Comparison of ENCODE assay signal across 26 cellular contexts in genomic region chr14:80055226-80055625, GRCh38.
DNase-seq lines count a peak whose midpoint lies in the region; ATAC-seq and TF ChIP-seq lines count a peak whose summit lies in the region.
"Had no signal": no experiment of that assay in that cellular context is flagged by ENCODE, and none has a peak within 500 bp of the region (broad histone marks: within the 10 kb centered on the region; RNA-seq: fewer than 3 reads in every experiment).

No MANE protein-coding gene starts in this region.

- no peaks in the 10 kb centered on the region for H3K9me3 Mint-ChIP-seq in activated T-helper 2 cell treated with anti-CD3 and anti-CD28 coated beads, Interferon-gamma antibody, Interleukin-2, Interleukin-4, amounts not matched to agents 10 μg/mL and 5 μg/mL and 100 μg/mL, durations not matched to agents 14 hours and 24 hours and 36 hours

- ATAC-seq in SK-N-SH treated with all-trans-retinoic acid at 6 μM for 48 hours (peak; percentile 50), sciatic nerve (peak; percentile 22), GM21447 (IDR thresholded peaks at IDR 0.05; ENCODE audit: unreplicated experiment) (no peak), GM21723 (IDR thresholded peaks at IDR 0.05; ENCODE audit: unreplicated experiment) (no peak), HG03442 (IDR thresholded peaks at IDR 0.05; ENCODE audit: unreplicated experiment) (no peak)
- ATAC-seq: body of pancreas; lower lobe of right lung; mucosa of descending colon; right lobe of liver; stimulated activated naive CD8-positive, alpha-beta T cell treated with anti-CD3 and anti-CD28 coated beads, Interleukin-15, Interleukin-2, amounts not matched to agents 100 U/mL and 50 U/mL, for 24 hours had no signal

- intact Hi-C loops in dorsolateral prefrontal cortex (cut with DNase I) (loop anchor here (5.0 to 10.0 kb wide), 4 partner anchors 160 to 797 kb away; partner anchors contain the start of gene DIO2 (in 1 of the 2)), sciatic nerve (cut with DNase I) (loop anchor here (10.0 kb wide), 1 partner anchor 790 kb away; no protein-coding TSS in a partner anchor)
- intact Hi-C loops in activated T-helper 2 cell treated with anti-CD3 and anti-CD28 coated beads, Interferon-gamma antibody, Interleukin-2, Interleukin-4, amounts not matched to agents 10 μg/mL and 5 μg/mL and 100 μg/mL, durations not matched to agents 14 hours and 24 hours and 36 hours (cut with micrococcal nuclease): no loop called here

- H3K27ac Mint-ChIP-seq in activated T-helper 2 cell treated with anti-CD3 and anti-CD28 coated beads, Interferon-gamma antibody, Interleukin-2, Interleukin-4, amounts not matched to agents 10 μg/mL and 5 μg/mL and 100 μg/mL, durations not matched to agents 14 hours and 24 hours and 36 hours: no peak overlapping the region
- H3K27ac Mint-ChIP-seq: activated naive CD8-positive, alpha-beta T cell; endodermal cell; nephron had no signal

- TF ChIP-seq CTCF in dorsolateral prefrontal cortex (IDR thresholded peaks at IDR 0.05 in 54 of 56, conservative IDR thresholded peaks at IDR 0.05 in 2 of 56; ENCODE audit: low read depth in 1 of 56, partially characterized antibody in 56 of 56): no peak

- peak overlapping the region in 35 of 59 donors; percentile 2 to 58 (median 41) for H3K4me3 ChIP-seq in dorsolateral prefrontal cortex
- H3K4me3 ChIP-seq: body of pancreas, colonic mucosa, esophagus muscularis mucosa, lower lobe of right lung, mucosa of descending colon, pancreas, right lobe of liver had no signal

- no peaks in the 10 kb centered on the region for H3K36me3 Mint-ChIP-seq in activated T-helper 2 cell treated with anti-CD3 and anti-CD28 coated beads, Interferon-gamma antibody, Interleukin-2, Interleukin-4, amounts not matched to agents 10 μg/mL and 5 μg/mL and 100 μg/mL, durations not matched to agents 14 hours and 24 hours and 36 hours (ENCODE audit: low read depth)
- H3K36me3 Mint-ChIP-seq: activated naive CD8-positive, alpha-beta T cell had no signal

- H3K4me1 Mint-ChIP-seq in activated T-helper 2 cell treated with anti-CD3 and anti-CD28 coated beads, Interferon-gamma antibody, Interleukin-2, Interleukin-4, amounts not matched to agents 10 μg/mL and 5 μg/mL and 100 μg/mL, durations not matched to agents 14 hours and 24 hours and 36 hours (ENCODE audit: low read depth): no peaks in the 10 kb centered on the region
- H3K4me1 Mint-ChIP-seq: endodermal cell had no signal

- no peaks in the 10 kb centered on the region for H3K27me3 Mint-ChIP-seq in activated T-helper 2 cell treated with anti-CD3 and anti-CD28 coated beads, Interferon-gamma antibody, Interleukin-2, Interleukin-4, amounts not matched to agents 10 μg/mL and 5 μg/mL and 100 μg/mL, durations not matched to agents 14 hours and 24 hours and 36 hours (ENCODE audit: low read depth)

- DNase-seq in GM03348 (ENCODE audit: low spot score): peak; percentile 9
- peak in 1 of 10 donors; percentile 66 for DNase-seq in dorsolateral prefrontal cortex
- DNase-seq in sciatic nerve (ENCODE audit: low spot score): no peak
- DNase-seq in activated T-helper 2 cell treated with anti-CD3 and anti-CD28 coated beads, Interferon-gamma antibody, Interleukin-2, Interleukin-4, amounts not matched to agents 10 μg/mL and 5 μg/mL and 100 μg/mL, durations not matched to agents 14 hours and 24 hours and 36 hours (ENCODE audit: low spot score): no peak
- DNase-seq: body of pancreas; colonic mucosa; endodermal cell; GOT3; lower lobe of right lung; mucosa of descending colon; NCI-H146; NCI-H526 treated with DMSO at 0.1 percent for 48 hours; pancreas; right lobe of liver; RPMI8226; stimulated activated CD4-positive, alpha-beta T cell treated with anti-CD3 and anti-CD28 coated beads, Interleukin-15, amount 100 ng/mL, for 24 hours; stimulated activated naive CD8-positive, alpha-beta T cell treated with anti-CD3 and anti-CD28 coated beads, Interleukin-15, Interleukin-2, amounts not matched to agents 100 U/mL and 50 U/mL, for 24 hours; tibial artery had no signal

- peak overlapping the region in 52 of 59 donors; percentile 5 to 94 (median 58) for H3K27ac ChIP-seq in dorsolateral prefrontal cortex
- H3K27ac ChIP-seq: body of pancreas, colonic mucosa, esophagus muscularis mucosa, KMS-11, lower lobe of right lung, pancreas, right lobe of liver had no signal

- no peaks in the 10 kb centered on the region for H3K27me3 ChIP-seq in dorsolateral prefrontal cortex
- H3K27me3 ChIP-seq: body of pancreas, colonic mucosa, esophagus muscularis mucosa, pancreas, right lobe of liver, tibial artery had no signal

- no peak overlapping the region for H3K4me3 Mint-ChIP-seq in activated T-helper 2 cell treated with anti-CD3 and anti-CD28 coated beads, Interferon-gamma antibody, Interleukin-2, Interleukin-4, amounts not matched to agents 10 μg/mL and 5 μg/mL and 100 μg/mL, durations not matched to agents 14 hours and 24 hours and 36 hours (ENCODE audit: low read depth)
- H3K4me3 Mint-ChIP-seq: activated naive CD8-positive, alpha-beta T cell; endodermal cell; nephron had no signal

TF ChIP-seq in SK-N-SH treated with all-trans-retinoic acid at 6 μM for 48 hours, 23 proteins besides CTCF, POLR2A, EP300 and RAD21:
- TF ChIP-seq ISL1 (CRISPR knock-in tag; IDR thresholded peaks at IDR 0.05) (no peak), TOX (CRISPR knock-in tag; IDR thresholded peaks at IDR 0.05; ENCODE audit: borderline replicate concordance) (no peak), BACH2 (CRISPR knock-in tag; IDR thresholded peaks at IDR 0.05; ENCODE audit: borderline replicate concordance) (no peak), PPARA (CRISPR knock-in tag; IDR thresholded peaks at IDR 0.05; ENCODE audit: borderline replicate concordance) (no peak), ZNF565 (CRISPR knock-in tag; conservative IDR thresholded peaks at IDR 0.05; ENCODE audit: low read depth) (no peak), ESRRG (CRISPR knock-in tag; IDR thresholded peaks at IDR 0.05) (no peak), ARNTL (CRISPR knock-in tag; IDR thresholded peaks at IDR 0.05; ENCODE audit: borderline replicate concordance, low read depth) (no peak), ZNF70 (CRISPR knock-in tag; IDR thresholded peaks at IDR 0.05) (no peak), ZC3H10 (CRISPR knock-in tag; IDR thresholded peaks at IDR 0.05) (no peak), SNAI2 (CRISPR knock-in tag; IDR thresholded peaks at IDR 0.05) (no peak), ZFP3 (CRISPR knock-in tag; IDR thresholded peaks at IDR 0.05) (no peak)

Comparison
In these comparisons a context has a peak if more than half of its experiments do, and no peak if none do; other contexts are left out.
1. ATAC-seq: peak in SK-N-SH treated with all-trans-retinoic acid at 6 μM for 48 hours (single experiment) and sciatic nerve (single experiment); none in GM21447 (single experiment), GM21723 (single experiment) and HG03442 (single experiment).